Comparison of ENCODE assay signal across 26 cellular contexts in the genomic region with DNA sequence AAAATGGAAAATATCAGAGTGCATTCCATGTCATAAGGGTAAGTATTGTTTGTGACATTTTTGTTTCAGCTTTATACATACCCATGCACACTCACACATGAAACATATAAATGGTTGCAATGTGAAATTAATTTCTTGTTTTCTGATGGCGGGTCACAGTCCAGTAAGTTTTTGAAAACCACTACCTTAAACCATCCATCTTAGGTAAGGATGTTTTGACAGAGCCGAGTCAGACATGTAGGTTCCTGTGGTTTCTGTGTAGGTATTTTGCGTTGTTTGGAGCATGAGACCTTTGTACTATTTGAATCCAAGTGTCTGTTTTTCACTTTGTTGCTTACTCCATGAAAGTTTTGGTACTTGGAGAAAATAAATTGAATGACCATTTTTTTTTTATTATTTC.
"Had no signal": no experiment of that assay in that cellular context is flagged by ENCODE, and none has a peak within 500 bp of the region (broad histone marks: within the 10 kb centered on the region; RNA-seq: fewer than 3 reads in every experiment).

No MANE protein-coding gene starts in this region.

- H3K27me3 ChIP-seq: ascending aorta, cardiac muscle cell, colonic mucosa, right lobe of liver, vagina had no signal

- DNase-seq: activated CD4-positive, alpha-beta T cell treated with anti-CD3 and anti-CD28 coated beads for 48 hours; activated CD4-positive, alpha-beta T cell treated with anti-CD3 and anti-CD28 coated beads, Interleukin-2, amount 50 U/mL, for 48 hours; activated CD8-positive, alpha-beta memory T cell treated with anti-CD3 and anti-CD28 coated beads for 24 hours; activated effector memory CD4-positive, alpha-beta T cell treated with anti-CD3 and anti-CD28 coated beads, Interleukin-2, amount 50 U/mL, for 16 hours; activated naive CD4-positive, alpha-beta T cell treated with anti-CD3 and anti-CD28 coated beads for 36 hours; activated naive CD8-positive, alpha-beta T cell treated with anti-CD3 and anti-CD28 coated beads for 36 hours; activated T-cell treated with anti-CD3 and anti-CD28 coated beads, Interleukin-2, amount 50 U/mL, for 1 hour; cerebellar nuclear complex; colonic mucosa; effector CD8-positive, alpha-beta T cell; glutamatergic neuron; naive thymus-derived CD8-positive, alpha-beta T cell; right lobe of liver; stimulated activated CD4-positive, alpha-beta T cell treated with anti-CD3 and anti-CD28 coated beads, Interleukin-2, amount 100 ng/mL, for 48 hours; T-helper 9 cell had no signal

- H3K27me3 Mint-ChIP-seq: activated naive CD8-positive, alpha-beta T cell treated with anti-CD3 and anti-CD28 coated beads for 36 hours; brain; naive thymus-derived CD8-positive, alpha-beta T cell; stimulated activated naive CD8-positive, alpha-beta T cell treated with anti-CD3 and anti-CD28 coated beads, Interleukin-15, Interleukin-2, amounts not matched to agents 100 ng/mL and 50 ng/mL, for 24 hours; type B pancreatic cell had no signal

- H3K4me1 ChIP-seq: ascending aorta, colonic mucosa, right lobe of liver, vagina had no signal

- H3K9me3 ChIP-seq: ascending aorta, colonic mucosa, right lobe of liver, thoracic aorta, vagina had no signal

- H3K27ac ChIP-seq: ascending aorta, cardiac muscle cell, colonic mucosa, epithelial cell of prostate, right lobe of liver, thoracic aorta, vagina, VCaP had no signal

- H3K36me3 ChIP-seq: cardiac muscle cell, colonic mucosa, right lobe of liver, thoracic aorta had no signal

- H3K9me3 Mint-ChIP-seq: stimulated activated naive CD8-positive, alpha-beta T cell treated with anti-CD3 and anti-CD28 coated beads, Interleukin-15, Interleukin-2, amounts not matched to agents 100 ng/mL and 50 ng/mL, for 24 hours; type B pancreatic cell had no signal

- H3K4me3 ChIP-seq: ascending aorta, cardiac muscle cell, colonic mucosa, right lobe of liver, thoracic aorta, vagina had no signal

- H3K4me1 Mint-ChIP-seq: activated naive CD8-positive, alpha-beta T cell treated with anti-CD3 and anti-CD28 coated beads for 36 hours; brain; naive thymus-derived CD8-positive, alpha-beta T cell had no signal

- H3K27ac Mint-ChIP-seq: activated naive CD4-positive, alpha-beta T cell treated with anti-CD3 and anti-CD28 coated beads for 36 hours; activated naive CD8-positive, alpha-beta T cell treated with anti-CD3 and anti-CD28 coated beads for 36 hours; activated T-helper 1 cell treated with anti-CD3 and anti-CD28 coated beads, Interleukin-12 subunit alpha, Interleukin-12 subunit beta, Interleukin-2, Interleukin-4 antibody, amounts not matched to agents 30 ng/mL and 10 ng/mL and 1 ng/mL, durations not matched to agents 14 hours and 24 hours and 36 hours; brain; mesothelial cell of epicardium; naive thymus-derived CD8-positive, alpha-beta T cell; stimulated activated naive CD8-positive, alpha-beta T cell treated with anti-CD3 and anti-CD28 coated beads, Interleukin-15, Interleukin-2, amounts not matched to agents 100 ng/mL and 50 ng/mL, for 24 hours; type B pancreatic cell had no signal

- H3K4me3 Mint-ChIP-seq: activated naive CD4-positive, alpha-beta T cell treated with anti-CD3 and anti-CD28 coated beads for 36 hours; activated naive CD8-positive, alpha-beta T cell treated with anti-CD3 and anti-CD28 coated beads for 36 hours; activated T-helper 1 cell treated with anti-CD3 and anti-CD28 coated beads, Interleukin-12 subunit alpha, Interleukin-12 subunit beta, Interleukin-2, Interleukin-4 antibody, amounts not matched to agents 30 ng/mL and 10 ng/mL and 1 ng/mL, durations not matched to agents 14 hours and 24 hours and 36 hours; brain; mesothelial cell of epicardium; naive thymus-derived CD8-positive, alpha-beta T cell; stimulated activated naive CD8-positive, alpha-beta T cell treated with anti-CD3 and anti-CD28 coated beads, Interleukin-15, Interleukin-2, amounts not matched to agents 100 ng/mL and 50 ng/mL, for 24 hours; type B pancreatic cell had no signal
